8 cellular contexts compared by ENCODE assay signal in the genomic region with DNA sequence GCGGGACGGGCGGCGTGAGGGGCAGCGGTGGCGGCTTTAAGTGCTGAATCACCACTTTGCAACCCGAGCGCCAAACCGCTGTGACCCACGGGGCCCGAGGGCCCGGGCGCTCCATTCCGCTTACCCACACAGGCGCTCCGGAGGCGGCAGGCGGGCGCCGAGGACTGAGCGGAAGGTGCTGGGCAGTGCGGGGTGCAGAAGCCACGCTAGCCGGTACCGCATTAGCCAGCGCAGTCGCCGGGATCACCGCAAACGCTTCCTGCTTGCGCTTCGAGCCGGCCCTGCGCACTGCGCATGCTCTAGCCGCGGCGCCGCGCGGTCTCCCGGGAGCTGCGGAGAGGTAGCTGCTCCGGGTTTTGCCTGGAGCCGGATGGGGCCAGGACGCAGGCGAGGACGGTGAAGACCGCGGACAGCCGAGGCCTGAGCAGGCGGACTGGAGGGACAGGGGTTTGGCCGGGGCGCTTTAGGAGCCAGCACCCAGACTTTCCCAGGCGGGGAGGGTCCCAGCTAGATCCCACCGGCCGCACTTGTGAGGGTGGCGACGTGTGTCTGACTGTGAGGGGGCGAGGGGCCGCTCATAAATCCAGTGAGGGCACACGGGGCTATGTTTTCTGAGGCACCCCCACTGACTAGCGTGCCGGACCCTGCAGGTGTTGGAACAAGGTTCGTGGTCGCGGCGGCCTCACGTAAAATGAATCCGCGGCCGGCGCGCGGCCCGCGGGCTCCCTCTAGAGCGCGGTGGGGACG. TPM values are rescaled to one million over a fixed set of nuclear protein-coding genes. Genes with fewer than 3 reads are reported as not detected.
DNase-seq lines count a peak whose midpoint lies in the region; ATAC-seq lines count a peak whose summit lies in the region.

Gene IDE (minus strand): TSS at position 296 of the 747 bp plus-strand sequence. CDS start 74 bp downstream, at position 222.

- H2BK15ac ChIP-seq in mesenchymal stem cell (ENCODE audit: low read depth, poor library complexity, severe bottlenecking), result peak within 1 kb of the TSS; percentile 93

- H3K14ac ChIP-seq in mesenchymal stem cell (ENCODE audit: low read length in 2 of 2), result peak within 1 kb of the TSS in 1 of 2 experiments; percentile 98

- H3K4me2 ChIP-seq in mesenchymal stem cell (ENCODE audit: low read length, poor library complexity, severe bottlenecking), result peak within 1 kb of the TSS; percentile 50

- peak within 1 kb of the TSS; percentile 96 for H2BK5ac ChIP-seq in mesenchymal stem cell (ENCODE audit: low read depth, low read length, poor library complexity, severe bottlenecking)

- peak within 1 kb of the TSS; percentile 92 to 93 for H3K4ac ChIP-seq in mesenchymal stem cell (ENCODE audit: low read depth in 1 of 2, low read length in 2 of 2)

- peak within 1 kb of the TSS; percentile 96 for H2AFZ ChIP-seq in mesenchymal stem cell (ENCODE audit: low read depth, low read length)

- peak within 1 kb of the TSS; percentile 92 for H4K91ac ChIP-seq in mesenchymal stem cell (ENCODE audit: low read length)

- DNase-seq in CD1c-positive myeloid dendritic cell (ENCODE audit: extremely low spot score), result peak; percentile 90
- DNase-seq in GM19238 (ENCODE audit: insufficient read length, low spot score), result peak; percentile 74
- peak; percentile 59 for DNase-seq in NCI-H82 treated with DMSO at 0.1 percent for 48 hours (lab: John Stamatoyannopoulos, UW; ENCODE audit: unreplicated experiment)
- peak; percentile 94 for DNase-seq in activated CD8-positive, alpha-beta memory T cell treated with anti-CD3 and anti-CD28 coated beads for 24 hours
- DNase-seq in effector memory CD4-positive, alpha-beta T cell, result peak; percentile 61 to 76 (median 68)
- peak; percentile 92 for DNase-seq in mesenchymal stem cell
- DNase-seq in stimulated activated CD8-positive, alpha-beta memory T cell treated with anti-CD3 and anti-CD28 coated beads, Interleukin-12 subunit alpha, Interleukin-12 subunit beta, amount 100 ng/mL, for 4 hours (ENCODE audit: low read depth), result peak; percentile 68

- no peaks in the 10 kb centered on the region for H3K27me3 ChIP-seq in effector memory CD4-positive, alpha-beta T cell (replicated peaks; ENCODE audit: control insufficient read depth, insufficient read depth, low read length, poor library complexity, severe bottlenecking)
- H3K27me3 ChIP-seq in mesenchymal stem cell (ENCODE audit: control insufficient read depth in 1 of 2, insufficient read depth in 1 of 2, low read length in 2 of 2), result no peaks in the 10 kb centered on the region

- H4K8ac ChIP-seq in mesenchymal stem cell (ENCODE audit: low read length), result peak within 1 kb of the TSS; percentile 97

- peak within 1 kb of the TSS; percentile 98 to 99 for H3K18ac ChIP-seq in mesenchymal stem cell (ENCODE audit: low read depth in 1 of 2, low read length in 2 of 2)

- peak within 1 kb of the TSS; percentile 78 to 92 for H2BK12ac ChIP-seq in mesenchymal stem cell (ENCODE audit: low read length in 2 of 2)

- H3K4me3 ChIP-seq in effector memory CD4-positive, alpha-beta T cell (ENCODE audit: insufficient read depth, low read depth, low read length, poor library complexity, severe bottlenecking), result peak within 1 kb of the TSS; percentile 100
- peak within 1 kb of the TSS; percentile 90 to 94 for H3K4me3 ChIP-seq in mesenchymal stem cell (ENCODE audit: insufficient read depth in 1 of 2, low read depth in 1 of 2, low read length in 2 of 2)

- no peak within 1 kb of the TSS for H2AK5ac ChIP-seq in mesenchymal stem cell (ENCODE audit: low read length, severe bottlenecking)

- peaks cover 7% of the 10 kb centered on the region for H3K79me1 ChIP-seq in mesenchymal stem cell (replicated peaks; ENCODE audit: low read length, poor library complexity, severe bottlenecking)

- H3K9ac ChIP-seq in mesenchymal stem cell (ENCODE audit: low read length), result peak within 1 kb of the TSS; percentile 97

- WGBS in mesenchymal stem cell, result under 1% methylated on average over 71 of the region's 80 CpGs

- H3K36me3 ChIP-seq in effector memory CD4-positive, alpha-beta T cell (ENCODE audit: control insufficient read depth, insufficient read depth, low read length), result no peaks in the 10 kb centered on the region
- no peaks in the 10 kb centered on the region for H3K36me3 ChIP-seq in mesenchymal stem cell (ENCODE audit: control insufficient read depth in 1 of 2, insufficient read depth in 2 of 2, low read depth in 1 of 2, low read length in 2 of 2)

- H3K27ac ChIP-seq in effector memory CD4-positive, alpha-beta T cell (ENCODE audit: insufficient read depth, low read length, poor library complexity, severe bottlenecking), result peak within 1 kb of the TSS; percentile 83
- peak within 1 kb of the TSS; percentile 97 for H3K27ac ChIP-seq in mesenchymal stem cell (ENCODE audit: low read length, poor library complexity, severe bottlenecking)

- H3K23ac ChIP-seq in mesenchymal stem cell (ENCODE audit: low read length in 2 of 2), result peak within 1 kb of the TSS in 1 of 2 experiments; percentile 93

- peak; percentile 63 for ATAC-seq in HG03442 (IDR thresholded peaks at IDR 0.05; ENCODE audit: unreplicated experiment)

- H3K9me3 ChIP-seq in effector memory CD4-positive, alpha-beta T cell (ENCODE audit: control insufficient read depth, low read length), result no peaks in the 10 kb centered on the region
- no peaks in the 10 kb centered on the region for H3K9me3 ChIP-seq in mesenchymal stem cell (ENCODE audit: control insufficient read depth, low read length)

- H3K4me1 ChIP-seq in effector memory CD4-positive, alpha-beta T cell (ENCODE audit: control insufficient read depth, insufficient read depth, low read length, poor library complexity, severe bottlenecking), result peaks cover 11% of the 10 kb centered on the region
- H3K4me1 ChIP-seq in mesenchymal stem cell (ENCODE audit: control insufficient read depth, insufficient read depth, low read depth, low read length), result peaks cover 4% of the 10 kb centered on the region

- H2BK120ac ChIP-seq in mesenchymal stem cell (ENCODE audit: low read depth, low read length), result peak within 1 kb of the TSS; percentile 52

RNA-seq across cellular contexts. Expression of gene IDE, which starts in this region (rescaled TPM):
- 18.5 TPM for polyA plus RNA-seq in mesenchymal stem cell (2013, experiment 1 of 2)
- polyA plus RNA-seq in mesenchymal stem cell (2013, experiment 2 of 2), result 18.4 TPM

Comparison
In these comparisons a context has a peak if more than half of its experiments do, and no peak if none do; other contexts are left out.
1. Peak in every context shown above with its lines: DNase-seq, ATAC-seq, H3K4me3 ChIP-seq and H3K27ac ChIP-seq.